15 cellular contexts compared by ENCODE assay signal in genomic region chr2:219219781-219220532, GRCh38. TPM values are rescaled to one million over a fixed set of nuclear protein-coding genes. Genes with fewer than 3 reads are reported as not detected.
DNase-seq lines count a peak whose midpoint lies in the region; ATAC-seq and TF ChIP-seq lines count a peak whose summit lies in the region.
"Had no signal": no experiment of that assay in that cellular context is flagged by ENCODE, and none has a peak within 500 bp of the region (broad histone marks: within the 10 kb centered on the region; RNA-seq: fewer than 3 reads in every experiment).

No MANE protein-coding gene starts in this region.

- H3K36me3 Mint-ChIP-seq in T-helper 17 cell (ENCODE audit: low read depth): peaks cover 7% of the 10 kb centered on the region

- TF ChIP-seq CTCF in gastrocnemius medialis (IDR thresholded peaks at IDR 0.05 in 4 of 5, conservative IDR thresholded peaks at IDR 0.05 in 1 of 5): no peak

- peaks cover 25% of the 10 kb centered on the region for H3K36me3 ChIP-seq in GM23248 (ENCODE audit: low read depth)
- peaks cover 21% of the 10 kb centered on the region for H3K36me3 ChIP-seq in iPS-15b (ENCODE audit: control insufficient read depth, insufficient read depth, low read length)
- peaks cover 9 to 69% of the 10 kb centered on the region in 2 donors for H3K36me3 ChIP-seq in gastrocnemius medialis

- DNase-seq in GM23248 (no peak), T-helper 17 cell (no peak), gastrocnemius medialis (no peak), medulla oblongata (ENCODE audit: extremely low spot score) (no peak)
- DNase-seq in NK-92 treated with Interleukin-12 subunit alpha and Interleukin-12 subunit beta, amount 100 ng/mL, for 24 hours (lab: John Stamatoyannopoulos, UW): no peak
- DNase-seq in activated CD8-positive, alpha-beta memory T cell treated with anti-CD3 and anti-CD28 coated beads for 24 hours: no peak
- no peak for DNase-seq in activated T-cell treated with anti-CD3 and anti-CD28 coated beads, Interleukin-2, amount 50 U/mL, for 1 hour
- DNase-seq: activated CD4-positive, alpha-beta T cell treated with anti-CD3 and anti-CD28 coated beads for 48 hours; HCEC 1CT; NCI-H187; NCI-H524 treated with DMSO at 0.1 percent for 48 hours; stimulated activated naive CD4-positive, alpha-beta T cell treated with Interleukin-2 at 50 U/mL for 16 hours had no signal

- peak overlapping the region; percentile 83; the same call in 1 of the 2 replicates for H3K9ac ChIP-seq in GM23248
- H3K9ac ChIP-seq in iPS-15b (ENCODE audit: low read depth, low read length): peak overlapping the region; percentile 47

- peak overlapping the region; percentile 91; the same call in 1 of the 2 replicates for H3K27ac ChIP-seq in GM23248
- H3K27ac ChIP-seq in gastrocnemius medialis: peak overlapping the region; percentile 87 to 99 (median 94)

- no peaks in the 10 kb centered on the region for H4K20me1 ChIP-seq in GM23248 (ENCODE audit: insufficient read depth)

- whole genome bisulfite sequencing in GM23248 (ENCODE audit: low coverage in 1 of 2, low lambda C conversion rate in 2 of 2, missing lambda C conversion rate in 2 of 2), 2 experiments: 90 to 92% methylated on average over 15 to 18 of the region's 18 CpGs

- peak overlapping the region; percentile 62 for H3K4me3 Mint-ChIP-seq in T-helper 17 cell

- in situ Hi-C loops in GM23248 (cut with MboI) (no loop called here), gastrocnemius medialis (cut with MboI; ENCODE audit: low sequenced_read_pairs in 4 of 4) (no loop called here)

- H3K27me3 ChIP-seq in GM23248 (replicated peaks; ENCODE audit: insufficient read depth) (no peaks in the 10 kb centered on the region), iPS-15b (ENCODE audit: control insufficient read depth, insufficient read depth, low read length) (no peaks in the 10 kb centered on the region), gastrocnemius medialis (no peaks in the 10 kb centered on the region)
- H3K27me3 ChIP-seq: breast epithelium had no signal

- H3K27ac Mint-ChIP-seq in T-helper 17 cell: no peak overlapping the region
- H3K27ac Mint-ChIP-seq: T-helper 1 cell treated with Interleukin-12 subunit alpha and Interleukin-12 subunit beta and Interleukin-4 antibody, amounts not matched to agents 30 μg/mL and 1 μg/mL, for 36 hours had no signal

- H3K9me2 ChIP-seq in GM23248 (ENCODE audit: insufficient read depth): no peaks in the 10 kb centered on the region

- peaks cover 16% of the 10 kb centered on the region for H3K4me1 ChIP-seq in GM23248 (ENCODE audit: insufficient read depth)
- peaks cover 5% of the 10 kb centered on the region for H3K4me1 ChIP-seq in iPS-15b (ENCODE audit: control insufficient read depth, insufficient read depth, low read length)
- peaks cover 19 to 29% of the 10 kb centered on the region in 2 donors for H3K4me1 ChIP-seq in gastrocnemius medialis

- no peak overlapping the region for H3K4me2 ChIP-seq in GM23248 (ENCODE audit: unreplicated experiment)

- peaks cover 12% of the 10 kb centered on the region for H3K4me1 Mint-ChIP-seq in T-helper 17 cell

- intact Hi-C loops in gastrocnemius medialis (cut with DNase I; ENCODE audit: low total_unique reads): loop anchor here (1.0 kb wide), 1 partner anchor 9 kb away; the partner anchor contains the start of genes ANKZF1 and ATG9A

- peaks cover 17% of the 10 kb centered on the region for H3F3A ChIP-seq in GM23248 (ENCODE audit: insufficient read depth)

- no peak for TF ChIP-seq POLR2A in gastrocnemius medialis (IDR thresholded peaks at IDR 0.05)

- H2AFZ ChIP-seq in GM23248: no peak overlapping the region

- H3K79me2 ChIP-seq in GM23248 (ENCODE audit: insufficient read depth): peaks cover 12% of the 10 kb centered on the region; the same call in 1 of the 2 replicates

- H3K4me3 ChIP-seq in GM23248 (no peak overlapping the region), iPS-15b (ENCODE audit: low read depth, low read length) (no peak overlapping the region), gastrocnemius medialis (peak overlapping the region in 1 of 4 donors; percentile 74)

- ATAC-seq in T-helper 17 cell (no peak), gastrocnemius medialis (no peak)

- H3K27me3 Mint-ChIP-seq in T-helper 17 cell: no peaks in the 10 kb centered on the region

- no peaks in the 10 kb centered on the region for H3K9me3 ChIP-seq in GM23248 (ENCODE audit: low read depth)
- no peaks in the 10 kb centered on the region for H3K9me3 ChIP-seq in T-helper 17 cell (ENCODE audit: control insufficient read depth, low read length, poor library complexity, severe bottlenecking)
- no peaks in the 10 kb centered on the region for H3K9me3 ChIP-seq in iPS-15b (ENCODE audit: control insufficient read depth, insufficient read depth, low read length)
- no peaks in the 10 kb centered on the region for H3K9me3 ChIP-seq in gastrocnemius medialis
- H3K9me3 ChIP-seq: breast epithelium had no signal

RNA-seq across cellular contexts. Expression of gene ABCB6, which starts 1.2 kb away (rescaled TPM):
- 25.3 and 35.7 TPM in 2 replicates for total RNA-seq in GM23248 (2014; rRNA removed; shearing (Covaris generic))
- polyA plus RNA-seq in GM23248 (2016; fragmentation: Nextera tagmentation; extraction: Ambion mirVana): 21.8 TPM in 2 replicates
- total RNA-seq in T-helper 17 cell (1 to 10 TPM; 2.6 to 6.6 TPM), gastrocnemius medialis (10 to 100 TPM; 15.0 to 45.8 (median 31.8) TPM)

RNA-seq across cellular contexts. Expression of gene ATG9A, which starts 9.5 kb away (rescaled TPM):
- 84.4 and 97.3 TPM in 2 replicates for total RNA-seq in GM23248 (2014; rRNA removed; shearing (Covaris generic))
- 68.5 and 72.6 TPM in 2 replicates for polyA plus RNA-seq in GM23248 (2016; fragmentation: Nextera tagmentation; extraction: Ambion mirVana)
- 10 to 100 TPM; 42.4 to 72.1 TPM for total RNA-seq in T-helper 17 cell
- 100 to 1,000 TPM; 111 to 208 (median 176) TPM for total RNA-seq in gastrocnemius medialis

RNA-seq across cellular contexts. Expression of gene ANKZF1, which starts 9.6 kb away (rescaled TPM):
- 27.8 and 32.6 TPM in 2 replicates for total RNA-seq in GM23248 (2014; rRNA removed; shearing (Covaris generic))
- polyA plus RNA-seq in GM23248 (2016; fragmentation: Nextera tagmentation; extraction: Ambion mirVana): 26.8 and 31.5 TPM in 2 replicates
- total RNA-seq in T-helper 17 cell: 10 to 100 TPM; 92.5 to 93.5 TPM
- total RNA-seq in gastrocnemius medialis: 10 to 100 TPM; 13.0 to 23.0 (median 19.1) TPM

RNA-seq across cellular contexts. Expression of gene ZFAND2B, which starts 13.4 kb away (rescaled TPM):
- 39.3 and 42.4 TPM in 2 replicates for total RNA-seq in GM23248 (2014; rRNA removed; shearing (Covaris generic))
- polyA plus RNA-seq in GM23248 (2016; fragmentation: Nextera tagmentation; extraction: Ambion mirVana): 36.0 and 38.9 TPM in 2 replicates
- total RNA-seq in T-helper 17 cell (10 to 100 TPM; 65.3 to 71.1 TPM), gastrocnemius medialis (10 to 100 TPM; 33.2 to 60.8 (median 41.2) TPM)

RNA-seq across cellular contexts. Expression of gene GLB1L, which starts 25.3 kb away (rescaled TPM):
- 13.4 and 13.5 TPM in 2 replicates for total RNA-seq in GM23248 (2014; rRNA removed; shearing (Covaris generic))
- polyA plus RNA-seq in GM23248 (2016; fragmentation: Nextera tagmentation; extraction: Ambion mirVana): 3.4 and 3.8 TPM in 2 replicates
- total RNA-seq in T-helper 17 cell: 1 to 10 TPM in 1 of 2 donors, under 1 TPM in 1; 0.94 to 3.1 TPM
- 1 to 10 TPM; 1.0 to 3.6 (median 1.3) TPM for total RNA-seq in gastrocnemius medialis
